ENCODE assay signal across 20 cellular contexts in the genomic region with DNA sequence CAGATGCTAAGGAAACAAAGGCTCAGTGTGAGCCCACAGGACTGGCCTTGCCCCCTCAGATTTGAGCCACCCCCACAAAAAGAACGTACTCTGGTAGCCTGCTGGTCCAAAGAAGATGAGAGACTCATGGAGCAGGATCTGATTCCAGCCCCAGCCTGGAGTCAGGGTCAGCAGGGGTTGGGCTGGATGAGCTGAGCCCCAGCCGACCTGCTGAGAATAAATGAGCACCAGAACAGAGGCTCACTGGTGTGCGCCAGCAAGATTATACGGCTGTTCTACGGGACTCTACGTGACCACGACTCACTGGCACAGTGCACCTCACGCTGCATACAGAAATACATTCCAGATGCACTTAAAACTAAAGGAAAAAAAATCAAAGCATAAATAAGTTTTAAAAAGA.
"Had no signal": no experiment of that assay in that cellular context is flagged by ENCODE, and none has a peak within 500 bp of the region (broad histone marks: within the 10 kb centered on the region; RNA-seq: fewer than 3 reads in every experiment).

No MANE protein-coding gene starts in this region.

- H3K4me3 Mint-ChIP-seq: dendritic cell treated with granulocyte-macrophage colony-stimulating factor and Interleukin-4, amounts not matched to agents 40 ng/mL and 50 ng/mL, for 4 days; mesothelial cell of epicardium had no signal

- H3K36me3 Mint-ChIP-seq: mesothelial cell of epicardium had no signal

- H3K27ac Mint-ChIP-seq: dendritic cell treated with granulocyte-macrophage colony-stimulating factor and Interleukin-4, amounts not matched to agents 40 ng/mL and 50 ng/mL, for 4 days; mesothelial cell of epicardium had no signal

- ATAC-seq: esophagus mucosa, gastrocnemius medialis, heart right ventricle, left cardiac atrium, left lung, left ventricle myocardium superior, lower lobe of right lung, mucosa of descending colon had no signal

- DNase-seq: colonic mucosa; cortex of kidney; effector memory CD4-positive, alpha-beta T cell; erythroblast; esophagus squamous epithelium; foreskin fibroblast; foreskin melanocyte; gastrocnemius medialis; glutamatergic neuron; heart right ventricle; left cardiac atrium; left lung; left ventricle myocardium superior; lower lobe of right lung; mesenchymal stem cell; mucosa of descending colon had no signal

- H3K27ac ChIP-seq: colonic mucosa, epithelial cell of prostate, esophagus squamous epithelium, gastrocnemius medialis, heart right ventricle, left lung, lower lobe of right lung had no signal

- H3K27me3 ChIP-seq: colonic mucosa, gastrocnemius medialis had no signal

- H3K4me1 ChIP-seq: colonic mucosa, esophagus squamous epithelium, gastrocnemius medialis, heart right ventricle, lower lobe of right lung had no signal

- H3K36me3 ChIP-seq: colonic mucosa, esophagus squamous epithelium, gastrocnemius medialis, heart right ventricle, left lung, lower lobe of right lung had no signal

- H3K9me3 ChIP-seq: colonic mucosa, esophagus squamous epithelium, gastrocnemius medialis, left lung, lower lobe of right lung, mucosa of descending colon had no signal

- H3K9me3 Mint-ChIP-seq: dendritic cell treated with granulocyte-macrophage colony-stimulating factor and Interleukin-4, amounts not matched to agents 40 ng/mL and 50 ng/mL, for 4 days had no signal

- H3K4me3 ChIP-seq: colonic mucosa, esophagus squamous epithelium, gastrocnemius medialis, heart right ventricle, left lung, lower lobe of right lung, mucosa of descending colon had no signal
